8 cellular contexts compared by ENCODE assay signal in genomic region chr7:142535123-142535779, GRCh38.
DNase-seq lines count a peak whose midpoint lies in the region; ATAC-seq and TF ChIP-seq lines count a peak whose summit lies in the region.

No MANE protein-coding gene starts in this region.

- no peaks in the 10 kb centered on the region for H3K36me3 ChIP-seq in rectal smooth muscle tissue (ENCODE audit: control insufficient read depth, insufficient read depth, low read length)

- BruUV-seq in Calu3 (replicated peaks; lab: Mats Ljungman, UMichigan) = no TSS peak

- CTCF ChIA-PET in Calu3 (lab: Charles Lee) = interaction anchor here (0.6 to 2.8 kb wide), 20 partner anchors 11 to 276 kb away, joined by 3 to 45 read pairs (median 4); no protein-coding TSS in a partner anchor

- intact Hi-C loops in Calu3 (cut with micrococcal nuclease; ENCODE audit: unreplicated experiment) = loop anchor here (1.0 kb wide), 2 partner anchors 52 to 248 kb away; no protein-coding TSS in a partner anchor

- H3K4me3 ChIP-seq in fibroblast of villous mesenchyme (ENCODE audit: low read depth, low read length) = no peak overlapping the region
- H3K4me3 ChIP-seq in rectal smooth muscle tissue (ENCODE audit: low read length) = peak overlapping the region; percentile 7

- no peaks in the 10 kb centered on the region for H3K4me1 ChIP-seq in rectal smooth muscle tissue (ENCODE audit: control insufficient read depth, insufficient read depth, low read length)

- H3K9me3 Mint-ChIP-seq in Calu3 (ENCODE audit: low read depth, unreplicated experiment) = no peaks in the 10 kb centered on the region

- H3K9ac ChIP-seq in rectal smooth muscle tissue (ENCODE audit: low read length) = no peak overlapping the region

- ATAC-seq in GM19452 (IDR thresholded peaks at IDR 0.05; ENCODE audit: unreplicated experiment) (peak; percentile 96), HG03521 (IDR thresholded peaks at IDR 0.05; ENCODE audit: unreplicated experiment) (peak; percentile 85)

- peak; percentile 81 for TF ChIP-seq CTCF in Calu3 (IDR thresholded peaks at IDR 0.05; ENCODE audit: unreplicated experiment)
- peak; percentile 97 for TF ChIP-seq CTCF in fibroblast of villous mesenchyme (IDR thresholded peaks at IDR 0.05; ENCODE audit: insufficient read depth, low read depth, low read length)

- H3K27me3 ChIP-seq in rectal smooth muscle tissue (ENCODE audit: control insufficient read depth, insufficient read depth, low read length) = no peaks in the 10 kb centered on the region

- no peaks in the 10 kb centered on the region for H3K36me3 Mint-ChIP-seq in Calu3 (ENCODE audit: insufficient read depth, unreplicated experiment)

- H3K27ac Mint-ChIP-seq in Calu3 (ENCODE audit: unreplicated experiment) = no peak overlapping the region

- no peak overlapping the region for H3K4me3 Mint-ChIP-seq in Calu3 (ENCODE audit: low read depth, unreplicated experiment)

- H3K27me3 Mint-ChIP-seq in Calu3 (ENCODE audit: unreplicated experiment) = peaks cover 12% of the 10 kb centered on the region

- peaks cover 15% of the 10 kb centered on the region for H3K4me1 Mint-ChIP-seq in Calu3 (ENCODE audit: low read depth, unreplicated experiment)

- peak; percentile 82 for DNase-seq in Calu3
- peak; percentile 99 for DNase-seq in RKO (ENCODE audit: low spot score)
- DNase-seq in activated T-helper 1 cell treated with Interleukin-2 at 50 U/mL for 16 hours (ENCODE audit: low read depth) = peak; percentile 36
- DNase-seq in fibroblast of villous mesenchyme (ENCODE audit: low read depth) = peak; percentile 86
- DNase-seq in cortex of kidney (lab: John Stamatoyannopoulos, UW) = no peak

- H3K27ac ChIP-seq in rectal smooth muscle tissue (ENCODE audit: low read depth, low read length) = no peak overlapping the region
